25 cellular contexts compared by ENCODE assay signal in genomic region chr19:723714-724113, GRCh38. TPM values are rescaled to one million over a fixed set of nuclear protein-coding genes. Genes with fewer than 3 reads are reported as not detected.
DNase-seq lines count a peak whose midpoint lies in the region; ATAC-seq, FAIRE-seq and TF ChIP-seq lines count a peak whose summit lies in the region.
"Had no signal": no experiment of that assay in that cellular context is flagged by ENCODE, and none has a peak within 500 bp of the region (broad histone marks: within the 10 kb centered on the region; RNA-seq: fewer than 3 reads in every experiment).

No MANE protein-coding gene starts in this region.

- H3K36me3 ChIP-seq in left ventricle myocardium inferior, result peaks cover 4% of the 10 kb centered on the region
- peaks cover 0 to 9% (median 6%) of the 10 kb centered on the region in 11 experiments; a peak in 7 of 22 replicates for H3K36me3 ChIP-seq in BLaER1 treated with 17β-estradiol and CSF1 and Interleukin-3, amounts not matched to agents 10 nM and 100 nM
- no peaks in the 10 kb centered on the region for H3K36me3 ChIP-seq in K562 (ENCODE audit: control insufficient read depth, insufficient read depth, low read length)

- TF ChIP-seq CTCF in left ventricle myocardium inferior (IDR thresholded peaks at IDR 0.05; ENCODE audit: borderline replicate concordance) (no peak), K562 (IDR thresholded peaks at IDR 0.05 in 2 of 3, conservative IDR thresholded peaks at IDR 0.05 in 1 of 3; ENCODE audit: insufficient read depth in 2 of 3, low read depth in 1 of 3, low read length in 3 of 3) (no peak)

- peak overlapping the region; percentile 75 for H3K27ac ChIP-seq in left ventricle myocardium inferior (replicated peaks)
- H3K27ac ChIP-seq in right cardiac atrium (ENCODE audit: low read length), result no peak overlapping the region
- peak overlapping the region in 9 of 11 experiments; percentile 49 to 87 (median 77); a peak in 18 of 22 replicates for H3K27ac ChIP-seq in BLaER1 treated with 17β-estradiol and CSF1 and Interleukin-3, amounts not matched to agents 10 nM and 100 nM
- H3K27ac ChIP-seq in K562 (ENCODE audit: extremely low read depth, low read depth, low read length), result no peak overlapping the region
- H3K27ac ChIP-seq: A549, GM23248 had no signal

- H3K27me3 ChIP-seq in left ventricle myocardium inferior (ENCODE audit: low read depth) (peaks cover 30% of the 10 kb centered on the region), right cardiac atrium (ENCODE audit: control insufficient read depth, insufficient read depth) (no peaks in the 10 kb centered on the region), K562 (ENCODE audit: control insufficient read depth in 2 of 2, insufficient read depth in 2 of 2, low read length in 2 of 2) (no peaks in the 10 kb centered on the region)
- H3K27me3 ChIP-seq in BLaER1 treated with 17β-estradiol and CSF1 and Interleukin-3, amounts not matched to agents 10 nM and 100 nM, result peaks cover 0 to 24% (median 0%) of the 10 kb centered on the region in 11 experiments; a peak in 3 of 22 replicates

- no peaks in the 10 kb centered on the region for H3K9me1 ChIP-seq in K562 (ENCODE audit: control insufficient read depth, insufficient read depth, low read length)

- H4K20me1 ChIP-seq in BLaER1 treated with 17β-estradiol and CSF1 and Interleukin-3, amounts not matched to agents 10 nM and 100 nM, result peaks cover 0 to 66% (median 9%) of the 10 kb centered on the region in 11 experiments; a peak in 13 of 22 replicates
- no peaks in the 10 kb centered on the region for H4K20me1 ChIP-seq in K562 (replicated peaks; ENCODE audit: control insufficient read depth, insufficient read depth, low read length)

- CTCF ChIA-PET in K562 (lab: Yijun Ruan, JAX; ENCODE audit: low intra/inter-chr PET ratio), result no interaction called here

- no peak for DNase-seq in left ventricle myocardium inferior
- DNase-seq in right cardiac atrium, result no peak
- DNase-seq in K562 (ENCODE audit: extremely low read depth in 1 of 4, low spot score in 3 of 4), result no peak
- DNase-seq in activated CD4-positive, alpha-beta T cell treated with anti-CD3 and anti-CD28 coated beads, Interleukin-2, amount 50 U/mL, for 1 hour, result no peak
- DNase-seq in NCI-H2171 (lab: John Stamatoyannopoulos, UW), result no peak
- DNase-seq: 8988T; ACHN; CD4-positive, alpha-beta T cell; CD8-positive, alpha-beta memory T cell; DMS 273 treated with DMSO at 0.1 percent for 48 hours; DMS79; EL; GDM1; GM23248; HCEC 1CT had no signal

- no peak for TF ChIP-seq RAD21 in K562 (CRISPR knock-in tag; conservative IDR thresholded peaks at IDR 0.05 in 1 of 2, IDR thresholded peaks at IDR 0.05 in 1 of 2)

- H3K9me3 ChIP-seq in left ventricle myocardium inferior (replicated peaks) (no peaks in the 10 kb centered on the region), right cardiac atrium (ENCODE audit: control insufficient read depth, low read length) (no peaks in the 10 kb centered on the region), K562 (replicated peaks; ENCODE audit: control insufficient read depth, insufficient read depth, low read depth, low read length) (no peaks in the 10 kb centered on the region)
- H3K9me3 ChIP-seq in BLaER1 treated with 17β-estradiol and CSF1 and Interleukin-3, amounts not matched to agents 10 nM and 100 nM (replicated peaks in 1 of 11), result no peaks in the 10 kb centered on the region
- H3K9me3 ChIP-seq: A549 had no signal

- no peak for FAIRE-seq in K562 (lab: Jason Lieb, UNC)
- FAIRE-seq: A549, D721Med, GM12878, GM19239, H1 had no signal

- WGBS in right cardiac atrium, result 93% methylated on average over 18 of the region's 18 CpGs
- 66% methylated on average over 15 of the region's 18 CpGs for WGBS in K562 (ENCODE audit: insufficient coverage, low coverage, missing lambda C conversion rate)

- ATAC-seq in right cardiac atrium (no peak), K562 (no peak), HG02885 (IDR thresholded peaks at IDR 0.05; ENCODE audit: poor library complexity, unreplicated experiment) (no peak)
- ATAC-seq: A549 had no signal

- BruUV-seq in K562 (replicated peaks; lab: Mats Ljungman, UMichigan), result no TSS peak

- no peak for TF ChIP-seq POLR2A in K562 (conservative IDR thresholded peaks at IDR 0.05)

- H3K9ac ChIP-seq in BLaER1 treated with 17β-estradiol and CSF1 and Interleukin-3, amounts not matched to agents 10 nM and 100 nM, result peak overlapping the region in 9 of 11 experiments; percentile 42 to 76 (median 71); a peak in 16 of 22 replicates
- no peak overlapping the region for H3K9ac ChIP-seq in K562 (ENCODE audit: insufficient read depth in 1 of 2, low read depth in 2 of 2, low read length in 2 of 2)
- H3K9ac ChIP-seq: GM23248 had no signal

- no peak overlapping the region for H3K4me3 ChIP-seq in left ventricle myocardium inferior
- H3K4me3 ChIP-seq in right cardiac atrium (ENCODE audit: low read length), result no peak overlapping the region
- peak overlapping the region in 6 of 10 experiments; percentile 40 to 61 (median 46); a peak in 3 of 20 replicates for H3K4me3 ChIP-seq in BLaER1 treated with 17β-estradiol and CSF1 and Interleukin-3, amounts not matched to agents 10 nM and 100 nM
- no peak overlapping the region for H3K4me3 ChIP-seq in K562
- H3K4me3 ChIP-seq: A549, GM12878, GM23248 had no signal

- POLR2A ChIA-PET in K562 (lab: Yijun Ruan, JAX), result no interaction called here

- peak overlapping the region; percentile 56 to 99 (median 92); a peak in 21 of 22 replicates for H3K4me2 ChIP-seq in BLaER1 treated with 17β-estradiol and CSF1 and Interleukin-3, amounts not matched to agents 10 nM and 100 nM
- no peak overlapping the region for H3K4me2 ChIP-seq in K562 (ENCODE audit: insufficient read depth, low read length)
- H3K4me2 ChIP-seq: A549 had no signal

- no peaks in the 10 kb centered on the region for H3K79me2 ChIP-seq in K562 (ENCODE audit: control insufficient read depth, insufficient read depth, low read length)

- peaks cover 72% of the 10 kb centered on the region for H3K4me1 ChIP-seq in left ventricle myocardium inferior
- no peaks in the 10 kb centered on the region for H3K4me1 ChIP-seq in right cardiac atrium (ENCODE audit: control insufficient read depth, insufficient read depth, low read length)
- H3K4me1 ChIP-seq in BLaER1 treated with 17β-estradiol and CSF1 and Interleukin-3, amounts not matched to agents 10 nM and 100 nM, result peaks cover 46 to 95% (median 89%) of the 10 kb centered on the region in 10 experiments
- peaks cover 0 to 44% of the 10 kb centered on the region in 2 experiments; a peak in 2 of 5 replicates for H3K4me1 ChIP-seq in K562 (replicated peaks in 1 of 2; ENCODE audit: control insufficient read depth in 2 of 2, insufficient read depth in 2 of 2, low read length in 2 of 2)
- H3K4me1 ChIP-seq: A549 had no signal

- intact Hi-C loops in left ventricle myocardium inferior (cut with micrococcal nuclease) (no loop called here), right cardiac atrium (cut with DNase I) (no loop called here), K562 (cut with micrococcal nuclease) (no loop called here)

- in situ Hi-C loops in K562 (cut with MboI), result no loop called here

- H2AFZ ChIP-seq in K562 (ENCODE audit: low read depth, low read length), result no peak overlapping the region
- H2AFZ ChIP-seq: GM23248 had no signal

- TF ChIP-seq EP300 in K562 (IDR thresholded peaks at IDR 0.05; ENCODE audit: low read length), result no peak

RNA-seq across cellular contexts. Expression of gene PALM, which starts 15.0 kb away (rescaled TPM):
- total RNA-seq in left ventricle myocardium inferior (26.8 TPM), right cardiac atrium (10 to 100 TPM; 34.9 to 84.9 (median 46.9) TPM), K562 (2014; rRNA removed) (2.6 and 3.3 TPM in 2 replicates), K562 (2014; rRNA removed; fragmentation: Illumina TruSeq; extraction: Trizol) (0.51 and 0.73 TPM in 2 replicates), K562 (2015; rRNA removed; fragmentation: Illumina TruSeq; extraction: Trizol) (1.6 and 1.8 TPM in 2 replicates), K562 (2021) (6.6 and 6.9 TPM in 2 replicates)
- polyA plus RNA-seq in right cardiac atrium (30.3 TPM), K562 (2011; rRNA removed) (2.4 and 2.8 TPM in 2 replicates), K562 (2014; fragmentation: Illumina TruSeq; extraction: Trizol) (1.7 and 3.0 TPM in 2 replicates), K562 (2014; fragmentation: Nextera tagmentation; extraction: Ambion mirVana) (under 1 TPM; 0.04 to 0.08 TPM), K562 (2014; rRNA removed) (2.1 and 3.3 TPM in 2 replicates)
- 4.4 and 8.7 TPM in 2 replicates for total RNA-seq in K562 (2011; cell fraction: chromatin; rRNA removed; ENCODE audit: low replicate concordance)
- total RNA-seq in K562 (2011; cell fraction: nucleolus; rRNA removed), result 4.2 and 5.2 TPM in 2 replicates
- 2.3 and 6.4 TPM in 2 replicates for total RNA-seq in K562 (2011; cell fraction: nucleoplasm; rRNA removed)
- 2.4 and 5.7 TPM in 2 replicates for polyA plus RNA-seq in K562 (2011; cell fraction: cytosol; rRNA removed)
- polyA plus RNA-seq in K562 (2011; cell fraction: nucleus; rRNA removed), result 2.8 and 5.3 TPM in 2 replicates
- polyA plus RNA-seq in K562 (2012), result 3.7 and 10.5 TPM in 2 replicates
- 0.45 and 1.0 TPM in 2 replicates for polyA minus RNA-seq in K562 (2011; rRNA and poly(A)+ RNA removed)
- 8.5 and 10.1 TPM in 2 replicates for polyA minus RNA-seq in K562 (2011; cell fraction: cytosol; rRNA and poly(A)+ RNA removed)
- 1.3 and 2.2 TPM in 2 replicates for polyA minus RNA-seq in K562 (2011; cell fraction: nucleus; rRNA and poly(A)+ RNA removed)
- total RNA-seq: CD4-positive, alpha-beta T cell; CD8-positive, alpha-beta memory T cell had no signal
- polyA plus RNA-seq: CD14-positive monocyte; CD8-positive, alpha-beta memory T cell had no signal

RNA-seq across cellular contexts. Expression of gene MISP, which starts 27.2 kb away (rescaled TPM):
- total RNA-seq in left ventricle myocardium inferior (not detected), right cardiac atrium (under 1 TPM in 1 of 4 donors, not detected in 3; 0.22 TPM), K562 (2014; rRNA removed) (0.05 and 0.24 TPM in 2 replicates), K562 (2014; rRNA removed; fragmentation: Illumina TruSeq; extraction: Trizol) (not detected in 2 replicates), K562 (2015; rRNA removed; fragmentation: Illumina TruSeq; extraction: Trizol) (not detected in 2 replicates), K562 (2021) (0.20 and 0.29 TPM in 2 replicates)
- polyA plus RNA-seq in right cardiac atrium (0.02 TPM), K562 (2011; rRNA removed) (0.03 and 0.06 TPM in 2 replicates), K562 (2014; fragmentation: Illumina TruSeq; extraction: Trizol) (not detected in 2 replicates), K562 (2014; fragmentation: Nextera tagmentation; extraction: Ambion mirVana) (not detected), K562 (2014; rRNA removed) (0.04 TPM in 1 of 2 replicates, not detected in the other)
- not detected in 2 replicates for total RNA-seq in K562 (2011; cell fraction: chromatin; rRNA removed; ENCODE audit: low replicate concordance)
- not detected in 2 replicates for total RNA-seq in K562 (2011; cell fraction: nucleolus; rRNA removed)
- total RNA-seq in K562 (2011; cell fraction: nucleoplasm; rRNA removed), result not detected in 2 replicates
- polyA plus RNA-seq in K562 (2011; cell fraction: cytosol; rRNA removed), result 0.10 and 0.13 TPM in 2 replicates
- polyA plus RNA-seq in K562 (2011; cell fraction: nucleus; rRNA removed), result 0.10 TPM in 1 of 2 replicates, not detected in the other
- polyA plus RNA-seq in K562 (2012), result 0.04 and 0.07 TPM in 2 replicates
- not detected in 2 replicates for polyA minus RNA-seq in K562 (2011; rRNA and poly(A)+ RNA removed)
- 0.55 TPM in 1 of 2 replicates, not detected in the other for polyA minus RNA-seq in K562 (2011; cell fraction: cytosol; rRNA and poly(A)+ RNA removed)
- polyA minus RNA-seq in K562 (2011; cell fraction: nucleus; rRNA and poly(A)+ RNA removed), result not detected in 2 replicates
- total RNA-seq: CD4-positive, alpha-beta T cell; CD8-positive, alpha-beta memory T cell; GM12878; GM23248 had no signal
- polyA plus RNA-seq: CD14-positive monocyte; CD8-positive, alpha-beta memory T cell; GM12878; GM23248 had no signal

RNA-seq across cellular contexts. Expression of gene PRSS57, which starts 28.5 kb away (rescaled TPM):
- total RNA-seq in left ventricle myocardium inferior (not detected), right cardiac atrium (not detected), K562 (2014; rRNA removed) (1.9 and 2.0 TPM in 2 replicates), K562 (2014; rRNA removed; fragmentation: Illumina TruSeq; extraction: Trizol) (not detected in 2 replicates), K562 (2015; rRNA removed; fragmentation: Illumina TruSeq; extraction: Trizol) (2.5 and 3.0 TPM in 2 replicates), K562 (2021) (1.0 and 2.0 TPM in 2 replicates)
- polyA plus RNA-seq in right cardiac atrium (not detected), K562 (2011; rRNA removed) (0.22 and 0.49 TPM in 2 replicates), K562 (2014; fragmentation: Illumina TruSeq; extraction: Trizol) (0.86 TPM in 1 of 2 replicates, not detected in the other), K562 (2014; fragmentation: Nextera tagmentation; extraction: Ambion mirVana) (under 1 TPM in 1 of 2 experiments, not detected in 1; 0.06 TPM), K562 (2014; rRNA removed) (1.5 TPM in 2 replicates)
- not detected in 2 replicates for total RNA-seq in K562 (2011; cell fraction: chromatin; rRNA removed; ENCODE audit: low replicate concordance)
- 0.50 and 1.1 TPM in 2 replicates for total RNA-seq in K562 (2011; cell fraction: nucleolus; rRNA removed)
- 0.37 TPM in 1 of 2 replicates, not detected in the other for total RNA-seq in K562 (2011; cell fraction: nucleoplasm; rRNA removed)
- 0.53 and 2.1 TPM in 2 replicates for polyA plus RNA-seq in K562 (2011; cell fraction: cytosol; rRNA removed)
- 0.34 and 0.37 TPM in 2 replicates for polyA plus RNA-seq in K562 (2011; cell fraction: nucleus; rRNA removed)
- 4.0 and 26.3 TPM in 2 replicates for polyA plus RNA-seq in K562 (2012)
- not detected in 2 replicates for polyA minus RNA-seq in K562 (2011; rRNA and poly(A)+ RNA removed)
- polyA minus RNA-seq in K562 (2011; cell fraction: cytosol; rRNA and poly(A)+ RNA removed), result not detected in 2 replicates
- polyA minus RNA-seq in K562 (2011; cell fraction: nucleus; rRNA and poly(A)+ RNA removed), result not detected in 2 replicates
- total RNA-seq: CD4-positive, alpha-beta T cell; CD8-positive, alpha-beta memory T cell; GM12878; GM23248; H1; H7 had no signal
- polyA plus RNA-seq: BJ; CD8-positive, alpha-beta memory T cell; GM12878; GM23248; H1 had no signal

RNA-seq across cellular contexts. Expression of gene FSTL3, which starts 47.5 kb away (rescaled TPM):
- 56.1 TPM for total RNA-seq in left ventricle myocardium inferior
- 100 to 1,000 TPM in 1 of 4 donors, 10 to 100 TPM in 3; 47.1 to 110 (median 61.9) TPM for total RNA-seq in right cardiac atrium
- 64.1 TPM for polyA plus RNA-seq in right cardiac atrium
- total RNA-seq in K562 (2011; cell fraction: chromatin; rRNA removed; ENCODE audit: low replicate concordance), result 3.0 and 7.7 TPM in 2 replicates
- 9.3 and 12.7 TPM in 2 replicates for total RNA-seq in K562 (2011; cell fraction: nucleolus; rRNA removed)
- total RNA-seq in K562 (2011; cell fraction: nucleoplasm; rRNA removed), result 5.3 and 7.4 TPM in 2 replicates
- total RNA-seq in K562 (2014; rRNA removed), result 5.3 and 7.8 TPM in 2 replicates
- total RNA-seq in K562 (2014; rRNA removed; fragmentation: Illumina TruSeq; extraction: Trizol), result 1.3 and 2.0 TPM in 2 replicates
- 4.5 and 4.6 TPM in 2 replicates for total RNA-seq in K562 (2015; rRNA removed; fragmentation: Illumina TruSeq; extraction: Trizol)
- 5.7 and 6.6 TPM in 2 replicates for total RNA-seq in K562 (2021)
- polyA plus RNA-seq in K562 (2011; rRNA removed), result 3.9 and 5.2 TPM in 2 replicates
- polyA plus RNA-seq in K562 (2011; cell fraction: cytosol; rRNA removed), result 8.1 and 20.9 TPM in 2 replicates
- polyA plus RNA-seq in K562 (2011; cell fraction: nucleus; rRNA removed), result 26.1 and 42.9 TPM in 2 replicates
- polyA plus RNA-seq in K562 (2012), result 7.1 and 8.8 TPM in 2 replicates
- polyA plus RNA-seq in K562 (2014; fragmentation: Illumina TruSeq; extraction: Trizol), result 2.2 and 4.6 TPM in 2 replicates
- polyA plus RNA-seq in K562 (2014; fragmentation: Nextera tagmentation; extraction: Ambion mirVana), result under 1 TPM in 1 of 2 experiments, not detected in 1; 0.35 TPM
- 6.8 and 8.0 TPM in 2 replicates for polyA plus RNA-seq in K562 (2014; rRNA removed)
- 2.2 and 2.9 TPM in 2 replicates for polyA minus RNA-seq in K562 (2011; rRNA and poly(A)+ RNA removed)
- 5.1 and 7.8 TPM in 2 replicates for polyA minus RNA-seq in K562 (2011; cell fraction: cytosol; rRNA and poly(A)+ RNA removed)
- 3.2 and 4.0 TPM in 2 replicates for polyA minus RNA-seq in K562 (2011; cell fraction: nucleus; rRNA and poly(A)+ RNA removed)

Comparison
In these comparisons a context has a peak if more than half of its experiments do, and no peak if none do; other contexts are left out.
1. H3K27ac ChIP-seq: peak in left ventricle myocardium inferior (single experiment) and BLaER1 treated with 17β-estradiol and CSF1 and Interleukin-3, amounts not matched to agents 10 nM and 100 nM (9 of 11); none in right cardiac atrium (single experiment) and K562 (single experiment).
2. H3K4me3 ChIP-seq: peak in BLaER1 treated with 17β-estradiol and CSF1 and Interleukin-3, amounts not matched to agents 10 nM and 100 nM (6 of 10); none in left ventricle myocardium inferior (single experiment), right cardiac atrium (single experiment) and K562 (single experiment).
3. H3K9ac ChIP-seq: peak in BLaER1 treated with 17β-estradiol and CSF1 and Interleukin-3, amounts not matched to agents 10 nM and 100 nM (9 of 11); none in K562 (0 of 2).